Comparison of ENCODE assay signal across 1 cellular context in genomic region chr6:129947797-129948196, GRCh38.
TF ChIP-seq lines count a peak whose summit lies in the region.

No MANE protein-coding gene starts in this region.

TF ChIP-seq in GM23338, 12 proteins besides CTCF, POLR2A, EP300 and RAD21 (continued from another document):
- TF ChIP-seq ZNF462 (CRISPR knock-in tag; IDR thresholded peaks at IDR 0.05) (no peak), CREB1 (CRISPR knock-in tag; IDR thresholded peaks at IDR 0.05; ENCODE audit: low read depth) (no peak), POLR2AphosphoS5 (IDR thresholded peaks at IDR 0.05; ENCODE audit: low read depth) (no peak), ZNF114 (CRISPR knock-in tag; IDR thresholded peaks at IDR 0.05) (no peak), STAT1 (IDR thresholded peaks at IDR 0.05; ENCODE audit: unreplicated experiment) (no peak), EZH2 (IDR thresholded peaks at IDR 0.05; ENCODE audit: low read depth, unreplicated experiment) (no peak)
- TF ChIP-seq, protein P1, sequence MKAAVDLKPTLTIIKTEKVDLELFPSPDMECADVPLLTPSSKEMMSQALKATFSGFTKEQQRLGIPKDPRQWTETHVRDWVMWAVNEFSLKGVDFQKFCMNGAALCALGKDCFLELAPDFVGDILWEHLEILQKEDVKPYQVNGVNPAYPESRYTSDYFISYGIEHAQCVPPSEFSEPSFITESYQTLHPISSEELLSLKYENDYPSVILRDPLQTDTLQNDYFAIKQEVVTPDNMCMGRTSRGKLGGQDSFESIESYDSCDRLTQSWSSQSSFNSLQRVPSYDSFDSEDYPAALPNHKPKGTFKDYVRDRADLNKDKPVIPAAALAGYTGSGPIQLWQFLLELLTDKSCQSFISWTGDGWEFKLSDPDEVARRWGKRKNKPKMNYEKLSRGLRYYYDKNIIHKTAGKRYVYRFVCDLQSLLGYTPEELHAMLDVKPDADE (IDR thresholded peaks at IDR 0.05): no peak
- TF ChIP-seq, protein P2, sequence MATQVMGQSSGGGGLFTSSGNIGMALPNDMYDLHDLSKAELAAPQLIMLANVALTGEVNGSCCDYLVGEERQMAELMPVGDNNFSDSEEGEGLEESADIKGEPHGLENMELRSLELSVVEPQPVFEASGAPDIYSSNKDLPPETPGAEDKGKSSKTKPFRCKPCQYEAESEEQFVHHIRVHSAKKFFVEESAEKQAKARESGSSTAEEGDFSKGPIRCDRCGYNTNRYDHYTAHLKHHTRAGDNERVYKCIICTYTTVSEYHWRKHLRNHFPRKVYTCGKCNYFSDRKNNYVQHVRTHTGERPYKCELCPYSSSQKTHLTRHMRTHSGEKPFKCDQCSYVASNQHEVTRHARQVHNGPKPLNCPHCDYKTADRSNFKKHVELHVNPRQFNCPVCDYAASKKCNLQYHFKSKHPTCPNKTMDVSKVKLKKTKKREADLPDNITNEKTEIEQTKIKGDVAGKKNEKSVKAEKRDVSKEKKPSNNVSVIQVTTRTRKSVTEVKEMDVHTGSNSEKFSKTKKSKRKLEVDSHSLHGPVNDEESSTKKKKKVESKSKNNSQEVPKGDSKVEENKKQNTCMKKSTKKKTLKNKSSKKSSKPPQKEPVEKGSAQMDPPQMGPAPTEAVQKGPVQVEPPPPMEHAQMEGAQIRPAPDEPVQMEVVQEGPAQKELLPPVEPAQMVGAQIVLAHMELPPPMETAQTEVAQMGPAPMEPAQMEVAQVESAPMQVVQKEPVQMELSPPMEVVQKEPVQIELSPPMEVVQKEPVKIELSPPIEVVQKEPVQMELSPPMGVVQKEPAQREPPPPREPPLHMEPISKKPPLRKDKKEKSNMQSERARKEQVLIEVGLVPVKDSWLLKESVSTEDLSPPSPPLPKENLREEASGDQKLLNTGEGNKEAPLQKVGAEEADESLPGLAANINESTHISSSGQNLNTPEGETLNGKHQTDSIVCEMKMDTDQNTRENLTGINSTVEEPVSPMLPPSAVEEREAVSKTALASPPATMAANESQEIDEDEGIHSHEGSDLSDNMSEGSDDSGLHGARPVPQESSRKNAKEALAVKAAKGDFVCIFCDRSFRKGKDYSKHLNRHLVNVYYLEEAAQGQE (IDR thresholded peaks at IDR 0.05; ENCODE audit: unreplicated experiment): no peak
